Comparison of ENCODE assay signal across 10 cellular contexts in the genomic region with DNA sequence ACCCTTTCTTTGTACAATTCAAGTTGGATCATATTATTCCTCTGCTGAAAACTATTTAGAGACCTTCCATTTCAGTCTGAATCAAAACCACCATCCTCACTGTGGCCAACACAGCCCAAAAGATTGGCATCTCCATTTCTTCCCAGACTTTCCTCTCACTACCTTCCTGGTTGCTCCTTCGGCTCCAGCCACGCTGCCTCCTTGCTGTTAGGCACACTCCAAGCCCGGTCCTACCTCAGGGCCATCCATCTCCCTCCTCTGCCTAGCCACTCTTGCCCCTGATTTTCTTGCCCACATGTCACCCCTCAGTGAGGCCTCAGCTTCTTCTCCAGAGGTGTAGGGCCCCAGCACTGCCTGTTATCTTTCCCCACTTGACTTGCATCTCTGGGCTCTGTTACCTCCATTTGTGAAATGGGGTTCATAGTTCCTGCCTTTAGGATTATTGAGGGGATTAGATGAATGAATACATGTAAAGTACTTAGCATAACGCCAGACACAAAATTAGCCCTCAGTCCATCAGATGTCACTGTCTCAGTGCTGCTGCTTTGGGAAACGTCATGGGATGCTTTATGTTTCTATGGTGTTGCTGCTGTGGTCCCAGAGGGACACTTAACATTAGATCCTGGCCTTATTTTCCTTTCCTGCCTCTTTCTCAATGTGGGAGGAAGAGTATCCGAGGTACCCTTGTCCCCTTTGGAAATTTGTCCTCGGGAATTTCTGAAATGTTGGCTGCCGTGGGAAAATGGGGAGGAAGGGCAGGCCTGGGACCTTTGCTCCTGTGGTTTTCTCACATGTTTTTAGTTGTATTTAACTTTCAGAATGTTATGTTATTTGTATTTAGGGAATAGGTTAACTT. TPM values are rescaled to one million over a fixed set of nuclear protein-coding genes. Genes with fewer than 3 reads are reported as not detected.
DNase-seq lines count a peak whose midpoint lies in the region; ATAC-seq, FAIRE-seq and TF ChIP-seq lines count a peak whose summit lies in the region.
"Had no signal": no experiment of that assay in that cellular context is flagged by ENCODE, and none has a peak within 500 bp of the region (broad histone marks: within the 10 kb centered on the region; RNA-seq: fewer than 3 reads in every experiment).

No MANE protein-coding gene starts in this region.

- no peaks in the 10 kb centered on the region for H3K36me3 ChIP-seq in thyroid gland

- ATAC-seq in GM18502 (IDR thresholded peaks at IDR 0.05; ENCODE audit: poor library complexity, unreplicated experiment) = no peak

- CTCF ChIA-PET in activated CD4-positive, alpha-beta memory T cell treated with anti-CD3 and anti-CD28 coated beads, Interleukin-2, amount 10 ng/mL, durations not matched to agents 7 days and 5 days (lab: Charles Lee) = no interaction called here
- CTCF ChIA-PET in activated CD4-positive, alpha-beta memory T cell treated with anti-CD3 and anti-CD28 coated beads for 36 hours (lab: Charles Lee) = interaction anchor here (1.0 kb wide), 1 partner anchor 17 kb away, joined by 3 read pairs; no protein-coding TSS in a partner anchor

- H3K4me3 ChIP-seq in thyroid gland (replicated peaks in 1 of 3) = no peak overlapping the region

- no peaks in the 10 kb centered on the region for H3K9me3 Mint-ChIP-seq in activated CD4-positive, alpha-beta memory T cell treated with anti-CD3 and anti-CD28 coated beads, Interleukin-2, amount 10 ng/mL, durations not matched to agents 7 days and 5 days
- no peaks in the 10 kb centered on the region for H3K9me3 Mint-ChIP-seq in activated CD4-positive, alpha-beta memory T cell treated with anti-CD3 and anti-CD28 coated beads for 36 hours

- no peaks in the 10 kb centered on the region for H3K27me3 Mint-ChIP-seq in activated CD4-positive, alpha-beta memory T cell treated with anti-CD3 and anti-CD28 coated beads, Interleukin-2, amount 10 ng/mL, durations not matched to agents 7 days and 5 days
- H3K27me3 Mint-ChIP-seq in activated CD4-positive, alpha-beta memory T cell treated with anti-CD3 and anti-CD28 coated beads for 36 hours = no peaks in the 10 kb centered on the region

- H3K9me3 ChIP-seq in thyroid gland = no peaks in the 10 kb centered on the region

- TF ChIP-seq POLR2A in thyroid gland (IDR thresholded peaks at IDR 0.05) = no peak

- no peaks in the 10 kb centered on the region for H3K27me3 ChIP-seq in thyroid gland

- peaks cover 17% of the 10 kb centered on the region for H3K4me1 Mint-ChIP-seq in activated CD4-positive, alpha-beta memory T cell treated with anti-CD3 and anti-CD28 coated beads, Interleukin-2, amount 10 ng/mL, durations not matched to agents 7 days and 5 days
- peaks cover 68% of the 10 kb centered on the region for H3K4me1 Mint-ChIP-seq in activated CD4-positive, alpha-beta memory T cell treated with anti-CD3 and anti-CD28 coated beads for 36 hours (ENCODE audit: low read depth)

- H3K4me3 Mint-ChIP-seq in activated CD4-positive, alpha-beta memory T cell treated with anti-CD3 and anti-CD28 coated beads, Interleukin-2, amount 10 ng/mL, durations not matched to agents 7 days and 5 days = no peak overlapping the region
- H3K4me3 Mint-ChIP-seq in activated CD4-positive, alpha-beta memory T cell treated with anti-CD3 and anti-CD28 coated beads for 36 hours = no peak overlapping the region

- WGBS in thyroid gland, 2 donors = 66 to 73% methylated on average over 8 of the region's 8 CpGs

- peaks cover 65% of the 10 kb centered on the region for H3K36me3 Mint-ChIP-seq in activated CD4-positive, alpha-beta memory T cell treated with anti-CD3 and anti-CD28 coated beads, Interleukin-2, amount 10 ng/mL, durations not matched to agents 7 days and 5 days (ENCODE audit: low read depth)
- H3K36me3 Mint-ChIP-seq in activated CD4-positive, alpha-beta memory T cell treated with anti-CD3 and anti-CD28 coated beads for 36 hours = peaks cover 7% of the 10 kb centered on the region

- POLR2A ChIA-PET in activated CD4-positive, alpha-beta memory T cell treated with anti-CD3 and anti-CD28 coated beads, Interleukin-2, amount 10 ng/mL, durations not matched to agents 7 days and 5 days (lab: Charles Lee) = no interaction called here
- POLR2A ChIA-PET in activated CD4-positive, alpha-beta memory T cell treated with anti-CD3 and anti-CD28 coated beads for 36 hours (lab: Charles Lee) = interaction anchor here (0.6 kb wide), 1 partner anchor 1751 kb away, joined by 3 read pairs; no protein-coding TSS in a partner anchor

- intact Hi-C loops in activated CD4-positive, alpha-beta memory T cell treated with anti-CD3 and anti-CD28 coated beads for 36 hours (cut with micrococcal nuclease) = no loop called here
- intact Hi-C loops in thyroid gland (cut with DNase I) = no loop called here

- DNase-seq in activated CD4-positive, alpha-beta memory T cell treated with anti-CD3 and anti-CD28 coated beads, Interleukin-2, amount 10 ng/mL, durations not matched to agents 7 days and 5 days = no peak
- DNase-seq in activated CD4-positive, alpha-beta memory T cell treated with anti-CD3 and anti-CD28 coated beads for 36 hours = no peak
- DNase-seq in myocyte (ENCODE audit: low read depth) (peak; percentile 53), thyroid gland (no peak), ecto neural progenitor cell (ENCODE audit: low spot score) (no peak), NCI-H526 treated with DMSO at 0.1 percent for 48 hours (lab: John Stamatoyannopoulos, UW) (no peak)
- DNase-seq: NCI-H1436 treated with DMSO at 0.1 percent for 48 hours had no signal

- peaks cover 33 to 35% of the 10 kb centered on the region in 2 donors for H3K4me1 ChIP-seq in thyroid gland

- TF ChIP-seq CTCF in thyroid gland (IDR thresholded peaks at IDR 0.05) = no peak

- peak; percentile 81 for FAIRE-seq in endometrium (lab: Jason Lieb, UNC)

- peak overlapping the region; percentile 7 for H3K27ac Mint-ChIP-seq in activated CD4-positive, alpha-beta memory T cell treated with anti-CD3 and anti-CD28 coated beads, Interleukin-2, amount 10 ng/mL, durations not matched to agents 7 days and 5 days
- H3K27ac Mint-ChIP-seq in activated CD4-positive, alpha-beta memory T cell treated with anti-CD3 and anti-CD28 coated beads for 36 hours = no peak overlapping the region

- H3K27ac ChIP-seq in thyroid gland = peak overlapping the region; percentile 2 to 78 (median 62)
- H3K27ac ChIP-seq: RWPE1 had no signal

RNA-seq across cellular contexts. Expression of a gene that starts 31.3 kb away (rescaled TPM):
- total RNA-seq in activated CD4-positive, alpha-beta memory T cell treated with anti-CD3 and anti-CD28 coated beads, Interleukin-2, amount 10 ng/mL, durations not matched to agents 7 days and 5 days = 10 to 100 TPM; 71.0 to 73.1 TPM
- total RNA-seq in activated CD4-positive, alpha-beta memory T cell treated with anti-CD3 and anti-CD28 coated beads for 36 hours = 10 to 100 TPM; 23.9 to 24.4 TPM
- total RNA-seq in myocyte = 18.8 and 21.2 TPM in 2 replicates
- polyA plus RNA-seq in myocyte (2012) = 5.2 TPM
- total RNA-seq in thyroid gland = 10 to 100 TPM; 44.2 to 90.5 (median 65.0) TPM
